ENCODE assay signal across 24 cellular contexts in genomic region chrX:101108293-101108692, GRCh38. TPM values are rescaled to one million over a fixed set of nuclear protein-coding genes. Genes with fewer than 3 reads are reported as not detected.
DNase-seq lines count a peak whose midpoint lies in the region; ATAC-seq and TF ChIP-seq lines count a peak whose summit lies in the region.
"Had no signal": no experiment of that assay in that cellular context is flagged by ENCODE, and none has a peak within 500 bp of the region (broad histone marks: within the 10 kb centered on the region; RNA-seq: fewer than 3 reads in every experiment).

No MANE protein-coding gene starts in this region.

- no peaks in the 10 kb centered on the region for H3K4me1 ChIP-seq in foreskin keratinocyte
- H3K4me1 ChIP-seq: left ventricle myocardium inferior, upper lobe of right lung had no signal

- no peak overlapping the region for H3K4me3 ChIP-seq in AG10803 (ENCODE audit: low read length)
- no peak overlapping the region for H3K4me3 ChIP-seq in cardiac fibroblast (replicated peaks in 1 of 2; ENCODE audit: low read depth in 2 of 2, low read length in 2 of 2)
- H3K4me3 ChIP-seq: left ventricle myocardium inferior, skin epidermis, upper lobe of right lung had no signal

- DNase-seq in AG10803 (ENCODE audit: low read depth) = peak; percentile 72
- DNase-seq in HS-5 (ENCODE audit: low read depth) = peak; percentile 41
- DNase-seq in cardiac fibroblast (ENCODE audit: low read depth in 2 of 2) = peak; percentile 32 to 73
- peak in 1 of 2 donors; percentile 39 for DNase-seq in foreskin keratinocyte
- no peak for DNase-seq in activated T-cell treated with anti-CD3 and anti-CD28 coated beads for 4 hours
- no peak for DNase-seq in cerebellum (ENCODE audit: low spot score)
- DNase-seq in NOMO-1 treated with DMSO at 0.1 percent for 48 hours (lab: John Stamatoyannopoulos, UW; ENCODE audit: unreplicated experiment) = no peak
- DNase-seq: activated naive CD4-positive, alpha-beta T cell treated with anti-CD3 and anti-CD28 coated beads, Interleukin-2, amount 50 U/mL, for 16 hours; aorta; CD4-positive, CD25-positive, alpha-beta regulatory T cell; Karpas-422; left ventricle myocardium inferior; midbrain; naive thymus-derived CD8-positive, alpha-beta T cell; NCI-H1048; NCI-H1930; NCI-H526 treated with DMSO at 0.1 percent for 48 hours; occipital lobe; stimulated activated CD4-positive, alpha-beta T cell treated with anti-CD3 and anti-CD28 coated beads, Interleukin-1b, Interleukin-23, amount 100 ng/mL, for 48 hours; T-helper 2 cell; upper lobe of right lung had no signal

- no peak overlapping the region for H3K27ac ChIP-seq in foreskin keratinocyte
- H3K27ac ChIP-seq: left ventricle myocardium inferior, skin epidermis, upper lobe of right lung had no signal

- ATAC-seq in foreskin keratinocyte (peak; percentile 26), HG03378 (IDR thresholded peaks at IDR 0.05; ENCODE audit: unreplicated experiment) (no peak)
- ATAC-seq: naive thymus-derived CD8-positive, alpha-beta T cell; SK-N-SH treated with all-trans-retinoic acid at 6 μM for 48 hours; upper lobe of right lung had no signal

- no peak for TF ChIP-seq CTCF in AG10803 (conservative IDR thresholded peaks at IDR 0.05; ENCODE audit: low read length)
- no peak for TF ChIP-seq CTCF in cardiac fibroblast (IDR thresholded peaks at IDR 0.05; ENCODE audit: low read depth, low read length)
- TF ChIP-seq CTCF in foreskin keratinocyte (conservative IDR thresholded peaks at IDR 0.05) = no peak

- H3K27me3 ChIP-seq in foreskin keratinocyte = no peaks in the 10 kb centered on the region
- H3K27me3 ChIP-seq: upper lobe of right lung had no signal

RNA-seq across cellular contexts. Expression of gene CENPI, which starts 10.3 kb away (rescaled TPM):
- 24.1 and 27.7 TPM in 2 replicates for total RNA-seq in foreskin keratinocyte
- 4.7 and 6.8 TPM in 2 replicates for polyA plus RNA-seq in foreskin keratinocyte
- 14.4 TPM for total RNA-seq in cerebellum

RNA-seq across cellular contexts. Expression of gene TMEM35A, which starts 29.6 kb away (rescaled TPM):
- total RNA-seq in foreskin keratinocyte (0.07 TPM in 1 of 2 replicates, not detected in the other), cerebellum (37.2 TPM)
- polyA plus RNA-seq in foreskin keratinocyte = 0.07 TPM in 2 replicates
- total RNA-seq: CD4-positive, CD25-positive, alpha-beta regulatory T cell; left ventricle myocardium inferior; naive thymus-derived CD8-positive, alpha-beta T cell had no signal
- polyA plus RNA-seq: CD4-positive, CD25-positive, alpha-beta regulatory T cell; naive thymus-derived CD8-positive, alpha-beta T cell had no signal

RNA-seq across cellular contexts. Expression of gene TRMT2B, which starts 56.4 kb away (rescaled TPM):
- total RNA-seq in foreskin keratinocyte (11.9 and 12.3 TPM in 2 replicates), cerebellum (10.9 TPM)
- polyA plus RNA-seq in foreskin keratinocyte = 4.5 and 5.4 TPM in 2 replicates

Comparison
In these comparisons a context has a peak if more than half of its experiments do, and no peak if none do; other contexts are left out.
1. DNase-seq: peak in AG10803 (single experiment), HS-5 (single experiment) and cardiac fibroblast (2 of 2); none in activated T-cell treated with anti-CD3 and anti-CD28 coated beads for 4 hours (single experiment), cerebellum (single experiment) and NOMO-1 treated with DMSO at 0.1 percent for 48 hours (single experiment).
2. RNA of gene TMEM35A, which starts 29.6 kb away (total RNA-seq): 37.2 TPM in cerebellum (single experiment); 0.07 TPM in foreskin keratinocyte; every median in the first group is over 10 times any median in the second.